ENCODE assay signal across 13 cellular contexts in the genomic region with DNA sequence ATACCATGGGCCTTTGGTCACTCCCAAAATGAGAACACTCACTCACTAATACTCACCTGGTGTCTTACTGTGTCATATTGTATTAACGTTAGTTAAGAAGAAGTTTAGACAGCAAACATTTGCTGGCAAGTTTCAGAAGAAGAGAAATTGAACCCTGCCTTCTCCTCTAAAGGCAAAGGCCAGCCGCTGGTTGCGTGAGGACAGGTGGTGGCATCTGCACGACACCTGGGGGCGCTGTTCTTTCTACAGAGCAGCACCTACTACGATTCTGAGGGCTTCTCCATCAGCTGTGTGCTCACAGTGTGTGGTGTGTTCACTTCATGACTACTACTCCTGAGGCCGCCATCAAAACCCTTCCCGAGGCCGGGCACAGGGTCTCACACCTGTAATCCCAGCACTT. TPM values are rescaled to one million over a fixed set of nuclear protein-coding genes. Genes with fewer than 3 reads are reported as not detected.
A peak's percentile ranks its signal among the peaks of the same experiment; 100 is the strongest.
DNase-seq lines count a peak whose midpoint lies in the region; ATAC-seq and TF ChIP-seq lines count a peak whose summit lies in the region.
"Had no signal": no experiment of that assay in that cellular context is flagged by ENCODE, and none has a peak within 500 bp of the region (broad histone marks: within the 10 kb centered on the region; RNA-seq: fewer than 3 reads in every experiment).

No MANE protein-coding gene starts in this region.

- dilution Hi-C loops in IMR-90 (cut with HindIII; ENCODE audit: low sequenced_read_pairs, unreplicated experiment), result no loop called here

- H3K56ac ChIP-seq in IMR-90 (ENCODE audit: extremely low read depth, insufficient read depth, low read length), result no peak overlapping the region

- H4K5ac ChIP-seq in IMR-90 (ENCODE audit: low read depth, low read length), result no peak overlapping the region

- no peak overlapping the region for H2BK15ac ChIP-seq in IMR-90 (ENCODE audit: low read depth, low read length)

- POLR2A ChIA-PET in IMR-90 (lab: Charles Lee; ENCODE audit: unreplicated experiment), result no interaction called here

- H3K4me2 ChIP-seq in IMR-90 (ENCODE audit: low read depth, low read length), result no peak overlapping the region
- no peak overlapping the region for H3K4me2 ChIP-seq in osteoblast (ENCODE audit: insufficient read depth, low read length)

- no peak overlapping the region for H3K14ac ChIP-seq in IMR-90 (replicated peaks; ENCODE audit: low read depth, low read length)

- no peak overlapping the region for H4K8ac ChIP-seq in IMR-90 (ENCODE audit: low read depth in 2 of 2, low read length in 2 of 2)

- H3K9ac ChIP-seq in IMR-90 (ENCODE audit: low read depth, low read length), result no peak overlapping the region

- no peaks in the 10 kb centered on the region for H3K79me2 ChIP-seq in osteoblast (ENCODE audit: insufficient read depth, low read length)

- DNase-seq in SKM-1 treated with dmso at 0.1 percent for 144 hours (lab: John Stamatoyannopoulos, UW; ENCODE audit: unreplicated experiment), result peak; percentile 19
- no peak for DNase-seq in SKM-1 (lab: John Stamatoyannopoulos, UW; ENCODE audit: unreplicated experiment)
- no peak for DNase-seq in IMR-90
- no peak for DNase-seq in astrocyte of the cerebellum (ENCODE audit: low read depth)
- DNase-seq in osteoblast (ENCODE audit: insufficient read length, low spot score, missing footprints), result peak; percentile 36
- DNase-seq in NCI-H2227 treated with DMSO at 0.1 percent for 48 hours (lab: John Stamatoyannopoulos, UW), result no peak
- DNase-seq in NCI-H345 treated with DMSO at 0.1 percent for 48 hours (lab: John Stamatoyannopoulos, UW; ENCODE audit: unreplicated experiment), result no peak
- DNase-seq in hepatic stellate cell (ENCODE audit: low spot score), result no peak
- DNase-seq: adrenal gland, C1 segment of cervical spinal cord, NCI-H2171, T-helper 9 cell had no signal

- no peak overlapping the region for H3K18ac ChIP-seq in IMR-90 (ENCODE audit: low read depth, low read length)

- TF ChIP-seq RAD21 in IMR-90 (IDR thresholded peaks at IDR 0.05; ENCODE audit: low read length), result peak; percentile 20; the same call in 1 of the 2 replicates

- H3K36me3 ChIP-seq in IMR-90 (ENCODE audit: control insufficient read depth, insufficient read depth, low read length) (no peaks in the 10 kb centered on the region), osteoblast (ENCODE audit: insufficient read depth, low read length) (no peaks in the 10 kb centered on the region)
- H3K36me3 ChIP-seq: adrenal gland had no signal

- H4K20me1 ChIP-seq in IMR-90 (ENCODE audit: insufficient read depth, low read length) (no peaks in the 10 kb centered on the region), osteoblast (ENCODE audit: insufficient read depth, low read length) (no peaks in the 10 kb centered on the region)

- TF ChIP-seq CTCF in IMR-90 (conservative IDR thresholded peaks at IDR 0.05; ENCODE audit: low read depth, low read length) (no peak), astrocyte of the cerebellum (IDR thresholded peaks at IDR 0.05; ENCODE audit: low read depth, low read length, missing control alignments) (peak; percentile 14), osteoblast (IDR thresholded peaks at IDR 0.05; ENCODE audit: extremely low read depth, low read depth, low read length) (peak; percentile 35)

- H3K27me3 ChIP-seq in IMR-90 (ENCODE audit: control insufficient read depth, insufficient read depth, low read length), result peaks cover 9% of the 10 kb centered on the region; the same call in 1 of the 2 replicates
- H3K27me3 ChIP-seq in osteoblast (ENCODE audit: insufficient read depth, low read length), result no peaks in the 10 kb centered on the region
- H3K27me3 ChIP-seq: adrenal gland had no signal

- no peak overlapping the region for H3K23ac ChIP-seq in IMR-90 (ENCODE audit: low read depth, low read length)

- H3K9me3 ChIP-seq in IMR-90 (ENCODE audit: control insufficient read depth, insufficient read depth, low read length) (no peaks in the 10 kb centered on the region), osteoblast (ENCODE audit: low read depth, low read length) (no peaks in the 10 kb centered on the region)
- H3K9me3 ChIP-seq: adrenal gland had no signal

- H2AFZ ChIP-seq in IMR-90 (replicated peaks; ENCODE audit: low read length, poor library complexity), result no peak overlapping the region
- H2AFZ ChIP-seq in osteoblast (ENCODE audit: low read length), result no peak overlapping the region

- in situ Hi-C loops in IMR-90 (cut with MboI; ENCODE audit: low sequenced_read_pairs) (no loop called here), astrocyte of the cerebellum (cut with HindIII; ENCODE audit: low sequenced_read_pairs) (no loop called here)

- no peak overlapping the region for H2AK5ac ChIP-seq in IMR-90 (ENCODE audit: low read depth, low read length)

- H3K4ac ChIP-seq in IMR-90 (ENCODE audit: low read depth, low read length), result no peak overlapping the region

- H3K4me1 ChIP-seq in IMR-90 (ENCODE audit: control insufficient read depth, insufficient read depth, low read length) (no peaks in the 10 kb centered on the region), osteoblast (ENCODE audit: insufficient read depth, low read length) (no peaks in the 10 kb centered on the region)
- H3K4me1 ChIP-seq: adrenal gland had no signal

- CTCF ChIA-PET in IMR-90 (lab: Yijun Ruan, JAX), result no interaction called here

- H2BK120ac ChIP-seq in IMR-90 (ENCODE audit: low read depth, low read length), result no peak overlapping the region

- intact Hi-C loops in IMR-90 (cut with micrococcal nuclease), result no loop called here

- H2BK5ac ChIP-seq in IMR-90 (ENCODE audit: low read depth, low read length, poor library complexity, severe bottlenecking), result no peak overlapping the region

- H3K4me3 ChIP-seq in IMR-90 (ENCODE audit: insufficient read depth, low read depth, low read length) (no peak overlapping the region), astrocyte of the cerebellum (ENCODE audit: low read depth, low read length) (no peak overlapping the region), osteoblast (ENCODE audit: insufficient read depth, low read length) (no peak overlapping the region)
- H3K4me3 ChIP-seq: adrenal gland had no signal

- no peak overlapping the region for H2BK20ac ChIP-seq in IMR-90 (ENCODE audit: low read depth, low read length)

- H3K9me1 ChIP-seq in IMR-90 (ENCODE audit: insufficient read depth, low read length), result no peaks in the 10 kb centered on the region

- 20% methylated on average over 1 of the region's 9 CpGs; no CpG with 5 or more reads in 1 of the 2 experiments for WGBS in IMR-90 (ENCODE audit: extremely low coverage in 2 of 2, insufficient read length in 1 of 2), 2 experiments

- TF ChIP-seq POLR2A in IMR-90 (IDR thresholded peaks at IDR 0.05; ENCODE audit: low read depth, low read length), result no peak

- ATAC-seq in IMR-90 (ENCODE audit: low read depth), result no peak

- H3K27ac ChIP-seq in IMR-90 (ENCODE audit: insufficient read depth, low read length), result no peak overlapping the region
- H3K27ac ChIP-seq in osteoblast (ENCODE audit: low read depth, low read length), result no peak overlapping the region
- H3K27ac ChIP-seq: adrenal gland had no signal

- no TSS peak for BruUV-seq in IMR-90 (replicated peaks; lab: Mats Ljungman, UMichigan)

- H2AK9ac ChIP-seq in IMR-90 (replicated peaks; ENCODE audit: low read depth, low read length, poor library complexity), result no peak overlapping the region

- H3K79me1 ChIP-seq in IMR-90 (ENCODE audit: low read depth in 1 of 2, low read length in 2 of 2), result no peaks in the 10 kb centered on the region

- H4K91ac ChIP-seq in IMR-90 (ENCODE audit: insufficient read depth, low read depth, low read length), result no peak overlapping the region

TF ChIP-seq in IMR-90, 13 proteins besides CTCF, POLR2A, EP300 and RAD21:
- 0 out of 2 replicates have a peak, but pooled peaks have one; percentile 24 for TF ChIP-seq SMC3 (IDR thresholded peaks at IDR 0.05; ENCODE audit: low read depth, low read length)
- TF ChIP-seq NFE2L2 (IDR thresholded peaks at IDR 0.05; ENCODE audit: low read depth, low read length), result no peak

RNA-seq across cellular contexts. Expression of a gene that starts 17.9 kb away (rescaled TPM):
- not detected in 2 replicates for total RNA-seq in IMR-90 (2012; rRNA removed)
- not detected in 2 replicates for polyA plus RNA-seq in IMR-90 (2012; rRNA removed)
- polyA plus RNA-seq in IMR-90 (2012; cell fraction: cytosol; rRNA removed), result not detected in 2 replicates
- 0.03 and 0.07 TPM in 2 replicates for polyA plus RNA-seq in IMR-90 (2012; cell fraction: nucleus; rRNA removed; ENCODE audit: low replicate concordance)
- total RNA-seq in osteoblast, result not detected in 2 replicates
- total RNA-seq: glomerular endothelial cell had no signal
- polyA plus RNA-seq: adrenal gland had no signal

RNA-seq across cellular contexts. Expression of a gene that starts 22.1 kb away (rescaled TPM):
- total RNA-seq in IMR-90 (2012; rRNA removed) (under 0.01 TPM in 1 of 2 replicates, not detected in the other), osteoblast (not detected in 2 replicates)
- 0.03 and 0.04 TPM in 2 replicates for polyA plus RNA-seq in IMR-90 (2012; rRNA removed)
- polyA plus RNA-seq in IMR-90 (2012; cell fraction: cytosol; rRNA removed), result 0.01 and 0.03 TPM in 2 replicates
- not detected in 2 replicates for polyA plus RNA-seq in IMR-90 (2012; cell fraction: nucleus; rRNA removed; ENCODE audit: low replicate concordance)
- total RNA-seq: glomerular endothelial cell had no signal

Comparison
In these comparisons a context has a peak if more than half of its experiments do, and no peak if none do; other contexts are left out.
1. DNase-seq: peak in SKM-1 treated with dmso at 0.1 percent for 144 hours (single experiment) and osteoblast (single experiment); none in SKM-1 (single experiment), IMR-90 (single experiment), astrocyte of the cerebellum (single experiment), NCI-H2227 treated with DMSO at 0.1 percent for 48 hours (single experiment), NCI-H345 treated with DMSO at 0.1 percent for 48 hours (single experiment) and hepatic stellate cell (single experiment).